Comparison of ENCODE assay signal across 8 cellular contexts in genomic region chr4:110518889-110519490, GRCh38. TPM values are rescaled to one million over a fixed set of nuclear protein-coding genes. Genes with fewer than 3 reads are reported as not detected.
A peak's percentile ranks its signal among the peaks of the same experiment; 100 is the strongest.
DNase-seq lines count a peak whose midpoint lies in the region; ATAC-seq and TF ChIP-seq lines count a peak whose summit lies in the region.

No MANE protein-coding gene starts in this region.

- no peaks in the 10 kb centered on the region for H3K4me1 ChIP-seq in aorta (ENCODE audit: control insufficient read depth in 1 of 2, insufficient read depth in 2 of 2, low read length in 2 of 2)

- peaks cover 13% of the 10 kb centered on the region for H3K4me1 Mint-ChIP-seq in activated naive CD8-positive, alpha-beta T cell treated with anti-CD3 and anti-CD28 coated beads, Interleukin-2, amount 50 U/mL, for 24 hours
- peaks cover 16% of the 10 kb centered on the region for H3K4me1 Mint-ChIP-seq in activated naive CD8-positive, alpha-beta T cell treated with anti-CD3 and anti-CD28 coated beads for 36 hours
- H3K4me1 Mint-ChIP-seq in brain = no peaks in the 10 kb centered on the region

- intact Hi-C loops in aorta (cut with DNase I) = no loop called here

- 81 to 87% methylated on average over 2 of the region's 2 CpGs for WGBS in aorta, 2 donors

- no peak overlapping the region for H3K27ac Mint-ChIP-seq in activated naive CD8-positive, alpha-beta T cell treated with anti-CD3 and anti-CD28 coated beads, Interleukin-2, amount 50 U/mL, for 24 hours
- H3K27ac Mint-ChIP-seq in activated naive CD8-positive, alpha-beta T cell treated with anti-CD3 and anti-CD28 coated beads for 36 hours = no peak overlapping the region
- H3K27ac Mint-ChIP-seq in brain = no peak overlapping the region

- peak; percentile 48 to 67 for TF ChIP-seq CTCF in brain (conservative IDR thresholded peaks at IDR 0.05)

- no peaks in the 10 kb centered on the region for H3K9me3 ChIP-seq in aorta (ENCODE audit: control insufficient read depth, low read length)

- no peak overlapping the region for H3K27ac ChIP-seq in aorta (ENCODE audit: low read depth in 1 of 2, low read length in 2 of 2)

- H3K27me3 ChIP-seq in aorta (ENCODE audit: control insufficient read depth in 1 of 2, insufficient read depth in 2 of 2, low read length in 1 of 2) = no peaks in the 10 kb centered on the region

- H3K4me3 Mint-ChIP-seq in activated naive CD8-positive, alpha-beta T cell treated with anti-CD3 and anti-CD28 coated beads, Interleukin-2, amount 50 U/mL, for 24 hours = no peak overlapping the region
- no peak overlapping the region for H3K4me3 Mint-ChIP-seq in activated naive CD8-positive, alpha-beta T cell treated with anti-CD3 and anti-CD28 coated beads for 36 hours
- no peak overlapping the region for H3K4me3 Mint-ChIP-seq in brain

- no peaks in the 10 kb centered on the region for H3K9me3 Mint-ChIP-seq in activated naive CD8-positive, alpha-beta T cell treated with anti-CD3 and anti-CD28 coated beads, Interleukin-2, amount 50 U/mL, for 24 hours
- no peaks in the 10 kb centered on the region for H3K9me3 Mint-ChIP-seq in activated naive CD8-positive, alpha-beta T cell treated with anti-CD3 and anti-CD28 coated beads for 36 hours
- H3K9me3 Mint-ChIP-seq in brain = no peaks in the 10 kb centered on the region

- ATAC-seq in activated naive CD8-positive, alpha-beta T cell treated with anti-CD3 and anti-CD28 coated beads, Interleukin-2, amount 50 U/mL, for 24 hours = no peak
- ATAC-seq in aorta (ENCODE audit: low FRiP score) = no peak

- H3K27me3 Mint-ChIP-seq in activated naive CD8-positive, alpha-beta T cell treated with anti-CD3 and anti-CD28 coated beads, Interleukin-2, amount 50 U/mL, for 24 hours = peaks cover 21% of the 10 kb centered on the region
- H3K27me3 Mint-ChIP-seq in activated naive CD8-positive, alpha-beta T cell treated with anti-CD3 and anti-CD28 coated beads for 36 hours = peaks cover 20% of the 10 kb centered on the region
- H3K27me3 Mint-ChIP-seq in brain = peaks cover 7% of the 10 kb centered on the region

- H3K36me3 Mint-ChIP-seq in activated naive CD8-positive, alpha-beta T cell treated with anti-CD3 and anti-CD28 coated beads, Interleukin-2, amount 50 U/mL, for 24 hours (ENCODE audit: low read depth) = no peaks in the 10 kb centered on the region
- no peaks in the 10 kb centered on the region for H3K36me3 Mint-ChIP-seq in activated naive CD8-positive, alpha-beta T cell treated with anti-CD3 and anti-CD28 coated beads for 36 hours
- no peaks in the 10 kb centered on the region for H3K36me3 Mint-ChIP-seq in brain

- H3K4me3 ChIP-seq in aorta (ENCODE audit: low read length in 2 of 2) = no peak overlapping the region

- H3K36me3 ChIP-seq in aorta (ENCODE audit: control insufficient read depth in 1 of 2, insufficient read depth in 2 of 2, low read length in 1 of 2) = no peaks in the 10 kb centered on the region

- peak; percentile 11 for DNase-seq in activated naive CD8-positive, alpha-beta T cell treated with anti-CD3 and anti-CD28 coated beads, Interleukin-2, amount 50 U/mL, for 24 hours
- no peak for DNase-seq in activated naive CD8-positive, alpha-beta T cell treated with anti-CD3 and anti-CD28 coated beads for 36 hours
- DNase-seq in NAMALWA (ENCODE audit: low spot score) = peak; percentile 59
- DNase-seq in lung microvascular endothelial cell (ENCODE audit: low read depth in 2 of 2) = peak; percentile 35 to 38
- DNase-seq in NCI-H146 (lab: John Stamatoyannopoulos, UW) = no peak
- DNase-seq in aorta = no peak
- DNase-seq in NCI-H345 (lab: John Stamatoyannopoulos, UW) = no peak

RNA-seq across cellular contexts. Expression of gene ENPEP, which starts 43.0 kb away (rescaled TPM):
- total RNA-seq in activated naive CD8-positive, alpha-beta T cell treated with anti-CD3 and anti-CD28 coated beads for 36 hours = not detected
- polyA plus RNA-seq in brain (ENCODE audit: insufficient read depth, low read depth, low replicate concordance) = 2.1 TPM
- total RNA-seq in lung microvascular endothelial cell = under 0.01 TPM in 1 of 2 replicates, not detected in the other
- 1 to 10 TPM; 4.8 to 7.4 TPM for total RNA-seq in aorta
- 1 to 10 TPM in 1 of 2 donors, not detected in 1; 4.3 TPM for polyA plus RNA-seq in aorta

Comparison
In these comparisons a context has a peak if more than half of its experiments do, and no peak if none do; other contexts are left out.
1. DNase-seq: peak in activated naive CD8-positive, alpha-beta T cell treated with anti-CD3 and anti-CD28 coated beads, Interleukin-2, amount 50 U/mL, for 24 hours (single experiment), NAMALWA (single experiment) and lung microvascular endothelial cell (2 of 2); none in activated naive CD8-positive, alpha-beta T cell treated with anti-CD3 and anti-CD28 coated beads for 36 hours (single experiment), NCI-H146 (single experiment), aorta (0 of 2) and NCI-H345 (single experiment).